Comparison of ENCODE assay signal across 24 cellular contexts in genomic region chr18:48891721-48892120, GRCh38. TPM values are rescaled to one million over a fixed set of nuclear protein-coding genes. Genes with fewer than 3 reads are reported as not detected.
A peak's percentile ranks its signal among the peaks of the same experiment; 100 is the strongest.
DNase-seq lines count a peak whose midpoint lies in the region; ATAC-seq and TF ChIP-seq lines count a peak whose summit lies in the region.
"Had no signal": no experiment of that assay in that cellular context is flagged by ENCODE, and none has a peak within 500 bp of the region (broad histone marks: within the 10 kb centered on the region; RNA-seq: fewer than 3 reads in every experiment).

No MANE protein-coding gene starts in this region.

- H3K79me2 ChIP-seq in PC-3 (ENCODE audit: low read length): no peaks in the 10 kb centered on the region

- no peak overlapping the region for H3K4ac ChIP-seq in neuronal stem cell (ENCODE audit: low read length)

- POLR2A ChIA-PET in activated naive CD8-positive, alpha-beta T cell treated with anti-CD3 and anti-CD28 coated beads, Interleukin-2, amount 10 ng/mL, durations not matched to agents 7 days and 5 days (lab: Charles Lee): no interaction called here
- POLR2A ChIA-PET in PC-3 (lab: Charles Lee; ENCODE audit: unreplicated experiment): no interaction called here

- no peak overlapping the region for H2BK12ac ChIP-seq in neuronal stem cell (ENCODE audit: low read length)

- H3K18ac ChIP-seq in neuronal stem cell (ENCODE audit: low read length): no peak overlapping the region

- H3K4me2 ChIP-seq in neuronal stem cell (ENCODE audit: insufficient read depth, low read length, poor library complexity, severe bottlenecking): no peak overlapping the region
- no peak overlapping the region for H3K4me2 ChIP-seq in PC-3 (ENCODE audit: low read length)
- H3K4me2 ChIP-seq: GM23338 had no signal

- H2AK5ac ChIP-seq in neuronal stem cell (ENCODE audit: low read depth, low read length): peak overlapping the region; percentile 62

- DNase-seq in activated naive CD8-positive, alpha-beta T cell treated with anti-CD3 and anti-CD28 coated beads, Interleukin-2, amount 10 ng/mL, durations not matched to agents 7 days and 5 days: peak; percentile 8
- no peak for DNase-seq in activated naive CD8-positive, alpha-beta T cell treated with anti-CD3 and anti-CD28 coated beads, Interleukin-2, amount 50 U/mL, for 24 hours
- DNase-seq in neuronal stem cell (ENCODE audit: low spot score) (no peak), kidney tubule cell (ENCODE audit: low spot score) (no peak), PC-3 (no peak), lower leg skin (ENCODE audit: low spot score in 2 of 2) (no peak)
- DNase-seq: 8988T, ACHN, BE2C, Calu3, GF-D8, HFFc6, IMR-90, KG1, MG63, NCI-H1930, NCI-H2107, NCI-H446, NCI-H524 treated with DMSO at 0.1 percent for 48 hours, NCI-H774 had no signal

- no peaks in the 10 kb centered on the region for H3K36me3 Mint-ChIP-seq in activated naive CD8-positive, alpha-beta T cell treated with anti-CD3 and anti-CD28 coated beads, Interleukin-2, amount 10 ng/mL, durations not matched to agents 7 days and 5 days
- no peaks in the 10 kb centered on the region for H3K36me3 Mint-ChIP-seq in activated naive CD8-positive, alpha-beta T cell treated with anti-CD3 and anti-CD28 coated beads, Interleukin-2, amount 50 U/mL, for 24 hours (ENCODE audit: low read depth)
- H3K36me3 Mint-ChIP-seq in dendritic cell treated with granulocyte-macrophage colony-stimulating factor and Interleukin-4, amounts not matched to agents 40 ng/mL and 50 ng/mL, for 4 days (ENCODE audit: low read depth): no peaks in the 10 kb centered on the region

- ATAC-seq in activated naive CD8-positive, alpha-beta T cell treated with anti-CD3 and anti-CD28 coated beads, Interleukin-2, amount 10 ng/mL, durations not matched to agents 7 days and 5 days (ENCODE audit: low read depth): no peak
- no peak for ATAC-seq in activated naive CD8-positive, alpha-beta T cell treated with anti-CD3 and anti-CD28 coated beads, Interleukin-2, amount 50 U/mL, for 24 hours
- no peak for ATAC-seq in PC-3
- ATAC-seq: GM23338, Panc1 had no signal

- no peak overlapping the region for H2BK15ac ChIP-seq in neuronal stem cell (ENCODE audit: low read length)

- H3K27me3 Mint-ChIP-seq in activated naive CD8-positive, alpha-beta T cell treated with anti-CD3 and anti-CD28 coated beads, Interleukin-2, amount 10 ng/mL, durations not matched to agents 7 days and 5 days: no peaks in the 10 kb centered on the region
- no peaks in the 10 kb centered on the region for H3K27me3 Mint-ChIP-seq in activated naive CD8-positive, alpha-beta T cell treated with anti-CD3 and anti-CD28 coated beads, Interleukin-2, amount 50 U/mL, for 24 hours
- H3K27me3 Mint-ChIP-seq in dendritic cell treated with granulocyte-macrophage colony-stimulating factor and Interleukin-4, amounts not matched to agents 40 ng/mL and 50 ng/mL, for 4 days: peaks cover 3% of the 10 kb centered on the region

- no peak overlapping the region for H3K23ac ChIP-seq in neuronal stem cell (ENCODE audit: low read depth, low read length, poor library complexity)

- H3K4me1 Mint-ChIP-seq in activated naive CD8-positive, alpha-beta T cell treated with anti-CD3 and anti-CD28 coated beads, Interleukin-2, amount 10 ng/mL, durations not matched to agents 7 days and 5 days: peaks cover 10% of the 10 kb centered on the region
- H3K4me1 Mint-ChIP-seq in activated naive CD8-positive, alpha-beta T cell treated with anti-CD3 and anti-CD28 coated beads, Interleukin-2, amount 50 U/mL, for 24 hours: peaks cover 8% of the 10 kb centered on the region
- peaks cover 37% of the 10 kb centered on the region for H3K4me1 Mint-ChIP-seq in dendritic cell treated with granulocyte-macrophage colony-stimulating factor and Interleukin-4, amounts not matched to agents 40 ng/mL and 50 ng/mL, for 4 days (ENCODE audit: low read depth)

- H3F3A ChIP-seq in PC-3 (ENCODE audit: low read length, unreplicated experiment): no peaks in the 10 kb centered on the region

- H3K4me3 Mint-ChIP-seq in activated naive CD8-positive, alpha-beta T cell treated with anti-CD3 and anti-CD28 coated beads, Interleukin-2, amount 10 ng/mL, durations not matched to agents 7 days and 5 days: no peak overlapping the region
- no peak overlapping the region for H3K4me3 Mint-ChIP-seq in activated naive CD8-positive, alpha-beta T cell treated with anti-CD3 and anti-CD28 coated beads, Interleukin-2, amount 50 U/mL, for 24 hours
- no peak overlapping the region for H3K4me3 Mint-ChIP-seq in dendritic cell treated with granulocyte-macrophage colony-stimulating factor and Interleukin-4, amounts not matched to agents 40 ng/mL and 50 ng/mL, for 4 days
- H3K4me3 Mint-ChIP-seq: GM23338, HFFc6 had no signal

- H2BK120ac ChIP-seq in neuronal stem cell (ENCODE audit: low read depth, low read length): no peak overlapping the region

- H3K27ac Mint-ChIP-seq in activated naive CD8-positive, alpha-beta T cell treated with anti-CD3 and anti-CD28 coated beads, Interleukin-2, amount 10 ng/mL, durations not matched to agents 7 days and 5 days: no peak overlapping the region
- H3K27ac Mint-ChIP-seq in activated naive CD8-positive, alpha-beta T cell treated with anti-CD3 and anti-CD28 coated beads, Interleukin-2, amount 50 U/mL, for 24 hours: no peak overlapping the region
- peak overlapping the region; percentile 42 for H3K27ac Mint-ChIP-seq in dendritic cell treated with granulocyte-macrophage colony-stimulating factor and Interleukin-4, amounts not matched to agents 40 ng/mL and 50 ng/mL, for 4 days
- H3K27ac Mint-ChIP-seq: GM23338, HFFc6 had no signal

- no peak overlapping the region for H3K14ac ChIP-seq in neuronal stem cell (ENCODE audit: low read length)

- H2BK5ac ChIP-seq in neuronal stem cell (ENCODE audit: low read length): no peak overlapping the region

- H3K27me3 ChIP-seq in neuronal stem cell (ENCODE audit: control insufficient read depth in 3 of 3, insufficient read depth in 3 of 3, low read depth in 1 of 3, low read length in 3 of 3) (peaks cover 0 to 9% (median 0%) of the 10 kb centered on the region in 3 experiments), PC-3 (ENCODE audit: low read length) (no peaks in the 10 kb centered on the region)
- H3K27me3 ChIP-seq: BE2C, MG63 had no signal

- H4K91ac ChIP-seq in neuronal stem cell (ENCODE audit: low read depth, low read length, poor library complexity): no peak overlapping the region

- H4K20me1 ChIP-seq in PC-3 (ENCODE audit: low read length): no peaks in the 10 kb centered on the region

- H3K9me3 ChIP-seq in neuronal stem cell (replicated peaks in 1 of 2; ENCODE audit: control insufficient read depth in 2 of 2, insufficient read depth in 1 of 2, low read depth in 1 of 2, low read length in 2 of 2): no peaks in the 10 kb centered on the region
- no peaks in the 10 kb centered on the region for H3K9me3 ChIP-seq in PC-3 (ENCODE audit: low read length)
- H3K9me3 ChIP-seq: BE2C, HAP-1, MG63 had no signal

- no peak overlapping the region for H4K8ac ChIP-seq in neuronal stem cell (ENCODE audit: low read depth, low read length)

- no peak overlapping the region for H3K4me3 ChIP-seq in neuronal stem cell (ENCODE audit: low read length in 2 of 2)
- H3K4me3 ChIP-seq in PC-3 (ENCODE audit: low read length): no peak overlapping the region
- no peak overlapping the region for H3K4me3 ChIP-seq in lower leg skin (ENCODE audit: low read depth, poor library complexity, severe bottlenecking)
- H3K4me3 ChIP-seq: GM23338, HAP-1, MG63 had no signal

- H3K27ac ChIP-seq in neuronal stem cell (replicated peaks; ENCODE audit: low read length) (no peak overlapping the region), PC-3 (ENCODE audit: low read length) (no peak overlapping the region)

- H3K4me1 ChIP-seq in neuronal stem cell (ENCODE audit: control insufficient read depth in 2 of 2, insufficient read depth in 1 of 2, low read depth in 1 of 2, low read length in 2 of 2) (peaks cover 23 to 30% of the 10 kb centered on the region in 2 donors), PC-3 (ENCODE audit: insufficient read depth, low read length) (no peaks in the 10 kb centered on the region)
- H3K4me1 ChIP-seq: BE2C, HAP-1 had no signal

- CTCF ChIA-PET in PC-3 (lab: Charles Lee): no interaction called here

- no peaks in the 10 kb centered on the region for H3K9me2 ChIP-seq in PC-3 (replicated peaks; ENCODE audit: low read length)

- no CpG with 5 or more reads among the region's 4 CpGs for WGBS in neuronal stem cell (ENCODE audit: extremely low coverage in 2 of 2, insufficient read length in 2 of 2, insufficient replicate concordance in 1 of 2), 2 donors
- 91 to 95% methylated on average over 4 of the region's 4 CpGs for WGBS in lower leg skin, 2 donors

- no peaks in the 10 kb centered on the region for H3K79me1 ChIP-seq in neuronal stem cell (ENCODE audit: low read depth, low read length)

- no TSS peak for BruUV-seq in PC-3 (replicated peaks; lab: Mats Ljungman, UMichigan)

- no peaks in the 10 kb centered on the region for H3K9me3 Mint-ChIP-seq in activated naive CD8-positive, alpha-beta T cell treated with anti-CD3 and anti-CD28 coated beads, Interleukin-2, amount 10 ng/mL, durations not matched to agents 7 days and 5 days
- H3K9me3 Mint-ChIP-seq in activated naive CD8-positive, alpha-beta T cell treated with anti-CD3 and anti-CD28 coated beads, Interleukin-2, amount 50 U/mL, for 24 hours: no peaks in the 10 kb centered on the region
- no peaks in the 10 kb centered on the region for H3K9me3 Mint-ChIP-seq in dendritic cell treated with granulocyte-macrophage colony-stimulating factor and Interleukin-4, amounts not matched to agents 40 ng/mL and 50 ng/mL, for 4 days
- H3K9me3 Mint-ChIP-seq: GM23338, HFFc6 had no signal

- H3K36me3 ChIP-seq in neuronal stem cell (replicated peaks in 1 of 2; ENCODE audit: control insufficient read depth in 2 of 2, insufficient read depth in 2 of 2, low read length in 2 of 2): no peaks in the 10 kb centered on the region
- no peaks in the 10 kb centered on the region for H3K36me3 ChIP-seq in PC-3 (ENCODE audit: low read depth, low read length)
- H3K36me3 ChIP-seq: BE2C, HAP-1, MG63 had no signal

- H3K9ac ChIP-seq in neuronal stem cell (ENCODE audit: low read depth, low read length, poor library complexity) (peak overlapping the region; percentile 9), PC-3 (ENCODE audit: low read length) (no peak overlapping the region)

- H2AFZ ChIP-seq in neuronal stem cell (ENCODE audit: low read length) (no peak overlapping the region), PC-3 (ENCODE audit: low read length) (no peak overlapping the region)
- H2AFZ ChIP-seq: GM23338 had no signal

- TF ChIP-seq CTCF in PC-3 (conservative IDR thresholded peaks at IDR 0.05; ENCODE audit: low read depth, low read length): no peak
- TF ChIP-seq CTCF in lower leg skin (IDR thresholded peaks at IDR 0.05): no peak

- no peak for TF ChIP-seq POLR2A in lower leg skin (IDR thresholded peaks at IDR 0.05)

- intact Hi-C loops in dendritic cell treated with granulocyte-macrophage colony-stimulating factor and Interleukin-4, amounts not matched to agents 40 ng/mL and 50 ng/mL, for 4 days (cut with micrococcal nuclease): no loop called here
- intact Hi-C loops in PC-3 (cut with micrococcal nuclease) (no loop called here), lower leg skin (cut with DNase I; ENCODE audit: low total_unique reads) (no loop called here)

RNA-seq across cellular contexts. Expression of gene SMAD7, which starts 59.0 kb away (rescaled TPM):
- total RNA-seq in activated naive CD8-positive, alpha-beta T cell treated with anti-CD3 and anti-CD28 coated beads, Interleukin-2, amount 10 ng/mL, durations not matched to agents 7 days and 5 days: 10 to 100 TPM; 26.8 to 30.1 TPM
- polyA plus RNA-seq in neuronal stem cell (2013, experiment 1 of 2): 0.57 TPM
- polyA plus RNA-seq in neuronal stem cell (2013, experiment 2 of 2): 0.79 TPM
- total RNA-seq in PC-3 (2014; rRNA removed) (7.9 and 9.4 TPM in 2 replicates), lower leg skin (10 to 100 TPM; 19.6 to 23.9 (median 20.7) TPM)
